ENCODE assay signal across 1 cellular context in the genomic region with DNA sequence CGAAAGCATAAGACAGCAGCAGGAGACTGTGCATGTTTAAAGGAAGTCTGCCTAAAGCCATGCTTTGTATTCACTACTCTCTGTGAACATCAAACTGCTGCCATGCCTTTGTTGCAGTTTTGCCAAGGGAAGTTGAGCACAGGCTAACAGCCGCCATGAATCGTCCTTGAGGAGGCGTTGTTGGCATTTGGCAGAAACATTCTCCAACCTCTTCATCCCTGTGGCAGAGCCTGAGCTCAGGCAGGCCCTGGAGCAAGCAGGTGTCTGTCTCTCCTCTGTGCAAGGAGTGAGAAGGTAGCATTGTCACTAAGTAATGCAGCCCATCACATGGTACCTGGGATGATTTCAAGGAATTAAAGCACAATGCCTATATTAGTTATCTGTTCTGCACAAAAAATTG.
TF ChIP-seq lines count a peak whose summit lies in the region.

No MANE protein-coding gene starts in this region.

TF ChIP-seq in HepG2, 621 proteins besides CTCF, POLR2A, EP300 and RAD21 (continued from another document):
- TF ChIP-seq SMAD1 (CRISPR knock-in tag; IDR thresholded peaks at IDR 0.05; ENCODE audit: borderline replicate concordance, low read depth) (no peak), GATAD2A (CRISPR knock-in tag; IDR thresholded peaks at IDR 0.05) (no peak), SNRNP70 (IDR thresholded peaks at IDR 0.05; ENCODE audit: low read depth, low read length) (no peak), ZNF567 (CRISPR knock-in tag; IDR thresholded peaks at IDR 0.05; ENCODE audit: borderline replicate concordance) (no peak)
TF ChIP-seq in HepG2: peak in this region for 0.
